Comparison of ENCODE assay signal across 20 cellular contexts in genomic region chr1:224564491-224565084, GRCh38. TPM values are rescaled to one million over a fixed set of nuclear protein-coding genes. Genes with fewer than 3 reads are reported as not detected.
A peak's percentile ranks its signal among the peaks of the same experiment; 100 is the strongest.
DNase-seq lines count a peak whose midpoint lies in the region; ATAC-seq and TF ChIP-seq lines count a peak whose summit lies in the region.
"Had no signal": no experiment of that assay in that cellular context is flagged by ENCODE, and none has a peak within 500 bp of the region (broad histone marks: within the 10 kb centered on the region; RNA-seq: fewer than 3 reads in every experiment).

No MANE protein-coding gene starts in this region.

- no peak overlapping the region for H3K4me3 Mint-ChIP-seq in activated T-helper 17 cell treated with anti-CD3 and anti-CD28 coated beads, Interleukin-2, amount 50 U/mL, for 72 hours
- H3K4me3 Mint-ChIP-seq: endodermal cell; GM23338; T-helper 2 cell treated with Interferon-gamma antibody and Interleukin-4, amounts not matched to agents 5 μg/mL and 100 μg/mL, for 36 hours had no signal

- ATAC-seq in psoas muscle = peak; percentile 25 to 52 (median 30)
- no peak for ATAC-seq in activated T-helper 17 cell treated with anti-CD3 and anti-CD28 coated beads, Interleukin-2, amount 50 U/mL, for 72 hours (replicated peaks)
- ATAC-seq: GM23338 had no signal

- no peaks in the 10 kb centered on the region for H3K36me3 Mint-ChIP-seq in activated T-helper 17 cell treated with anti-CD3 and anti-CD28 coated beads, Interleukin-2, amount 50 U/mL, for 72 hours (ENCODE audit: low read depth)

- peak overlapping the region; percentile 85 for H3K27ac ChIP-seq in psoas muscle
- H3K27ac ChIP-seq: pancreas had no signal

- H3K9me3 Mint-ChIP-seq in activated T-helper 17 cell treated with anti-CD3 and anti-CD28 coated beads, Interleukin-2, amount 50 U/mL, for 72 hours = peaks cover 3% of the 10 kb centered on the region
- H3K9me3 Mint-ChIP-seq: T-helper 2 cell treated with Interferon-gamma antibody and Interleukin-4, amounts not matched to agents 5 μg/mL and 100 μg/mL, for 36 hours had no signal

- no peaks in the 10 kb centered on the region for H3K27me3 Mint-ChIP-seq in activated T-helper 17 cell treated with anti-CD3 and anti-CD28 coated beads, Interleukin-2, amount 50 U/mL, for 72 hours

- CTCF ChIA-PET in GM10248 (lab: Yijun Ruan, JAX) = interaction anchor here (1.6 kb wide), 1 partner anchor 113 kb away, joined by 3 read pairs; no protein-coding TSS in a partner anchor

- H3K27me3 ChIP-seq in psoas muscle (ENCODE audit: insufficient read depth in 3 of 3, low read length in 2 of 3) = no peaks in the 10 kb centered on the region
- H3K27me3 ChIP-seq: left lung, pancreas had no signal

- H3K4me1 ChIP-seq in psoas muscle = peaks cover 24% of the 10 kb centered on the region
- H3K4me1 ChIP-seq: Caco-2, left lung, pancreas had no signal

- H3K27ac Mint-ChIP-seq in activated T-helper 17 cell treated with anti-CD3 and anti-CD28 coated beads, Interleukin-2, amount 50 U/mL, for 72 hours = no peak overlapping the region
- H3K27ac Mint-ChIP-seq: endodermal cell; GM23338; T-helper 2 cell treated with Interferon-gamma antibody and Interleukin-4, amounts not matched to agents 5 μg/mL and 100 μg/mL, for 36 hours had no signal

- H3K36me3 ChIP-seq in psoas muscle (ENCODE audit: insufficient read depth in 1 of 2, low read depth in 1 of 2) = no peaks in the 10 kb centered on the region
- H3K36me3 ChIP-seq: left lung, pancreas had no signal

- intact Hi-C loops in psoas muscle (cut with DNase I) = no loop called here

- H3K9me3 ChIP-seq in psoas muscle = no peaks in the 10 kb centered on the region
- H3K9me3 ChIP-seq: pancreas had no signal

- no peak overlapping the region for H3K4me3 ChIP-seq in psoas muscle
- H3K4me3 ChIP-seq: GM23338, left lung, pancreas had no signal

- POLR2A ChIA-PET in GM10248 (lab: Yijun Ruan, JAX) = no interaction called here

- no peaks in the 10 kb centered on the region for H3K4me1 Mint-ChIP-seq in activated T-helper 17 cell treated with anti-CD3 and anti-CD28 coated beads, Interleukin-2, amount 50 U/mL, for 72 hours
- H3K4me1 Mint-ChIP-seq: endodermal cell, GM23338 had no signal

- in situ Hi-C loops in G401 (cut with HindIII; ENCODE audit: low sequenced_read_pairs) = no loop called here

- peak; percentile 63 for DNase-seq in G401 (ENCODE audit: low spot score)
- peak; percentile 76 to 89 for DNase-seq in NCI-H524 (lab: John Stamatoyannopoulos, UW)
- DNase-seq in cerebellar cortex (ENCODE audit: low spot score) = peak; percentile 51
- no peak for DNase-seq in psoas muscle
- no peak for DNase-seq in GM10248 (ENCODE audit: extremely low spot score)
- DNase-seq in DMS53 treated with DMSO at 0.1 percent for 48 hours (lab: John Stamatoyannopoulos, UW; ENCODE audit: unreplicated experiment) = no peak
- DNase-seq: activated gamma-delta T cell; aorta; Caco-2; endodermal cell; KG1; NCI-H1105 treated with DMSO at 0.1 percent for 48 hours; pancreas; SHP77 treated with DMSO at 0.1 percent for 48 hours; stimulated activated CD4-positive, alpha-beta T cell treated with anti-CD3 and anti-CD28 coated beads, Interleukin-4, amount 100 ng/mL, for 24 hours; substantia nigra had no signal

- 67 to 89% (median 75%) methylated on average over 2 of the region's 2 CpGs for WGBS in psoas muscle, 3 donors

- TF ChIP-seq CTCF in psoas muscle (IDR thresholded peaks at IDR 0.05) (no peak), GM10248 (IDR thresholded peaks at IDR 0.05; ENCODE audit: control extremely low read depth, extremely low read depth, low read depth, missing control alignments) (no peak)

RNA-seq across cellular contexts. Expression of gene CNIH3, which starts 51.5 kb away (rescaled TPM):
- total RNA-seq in G401 (2014; rRNA removed; shearing (Covaris generic)) = 3.2 and 3.9 TPM in 2 replicates
- 1 to 10 TPM in 3 of 4 donors, under 1 TPM in 1; 0.46 to 1.9 (median 1.3) TPM for total RNA-seq in psoas muscle
- polyA plus RNA-seq in psoas muscle = 1 to 10 TPM in 1 of 3 donors, under 1 TPM in 2; 0.39 to 1.8 (median 0.42) TPM
- total RNA-seq in activated T-helper 17 cell treated with anti-CD3 and anti-CD28 coated beads, Interleukin-2, amount 50 U/mL, for 72 hours = 1 to 10 TPM; 1.4 to 3.0 TPM

Comparison
In these comparisons a context has a peak if more than half of its experiments do, and no peak if none do; other contexts are left out.
1. DNase-seq: peak in G401 (single experiment), NCI-H524 (2 of 2) and cerebellar cortex (single experiment); none in psoas muscle (0 of 2), GM10248 (single experiment) and DMS53 treated with DMSO at 0.1 percent for 48 hours (single experiment).